ENCODE assay signal across 14 cellular contexts in genomic region chr12:50066402-50066801, GRCh38. TPM values are rescaled to one million over a fixed set of nuclear protein-coding genes. Genes with fewer than 3 reads are reported as not detected.
DNase-seq lines count a peak whose midpoint lies in the region; ATAC-seq and TF ChIP-seq lines count a peak whose summit lies in the region.
"Had no signal": no experiment of that assay in that cellular context is flagged by ENCODE, and none has a peak within 500 bp of the region (broad histone marks: within the 10 kb centered on the region; RNA-seq: fewer than 3 reads in every experiment).

No MANE protein-coding gene starts in this region.

- no peak overlapping the region for H3K4me3 ChIP-seq in endodermal cell (ENCODE audit: low read length)
- H3K4me3 ChIP-seq: colonic mucosa had no signal

- no peak overlapping the region for H3K9ac ChIP-seq in endodermal cell (ENCODE audit: extremely low read depth, low read length, poor library complexity, severe bottlenecking)

- H3K27ac Mint-ChIP-seq in Calu3 (ENCODE audit: unreplicated experiment) (no peak overlapping the region), endodermal cell (no peak overlapping the region)
- H3K27ac Mint-ChIP-seq: activated CD4-positive, alpha-beta T cell treated with anti-CD3 and anti-CD28 coated beads, Interleukin-2, amount 10 ng/mL, durations not matched to agents 7 days and 5 days had no signal

- peaks cover 6% of the 10 kb centered on the region for H3K36me3 Mint-ChIP-seq in Calu3 (ENCODE audit: insufficient read depth, unreplicated experiment)
- H3K36me3 Mint-ChIP-seq in endodermal cell (ENCODE audit: low read depth) = no peaks in the 10 kb centered on the region

- TF ChIP-seq CTCF in Calu3 (IDR thresholded peaks at IDR 0.05; ENCODE audit: unreplicated experiment) = no peak
- TF ChIP-seq CTCF in endodermal cell (conservative IDR thresholded peaks at IDR 0.05) = no peak

- H3K9me3 Mint-ChIP-seq in Calu3 (ENCODE audit: low read depth, unreplicated experiment) = no peaks in the 10 kb centered on the region
- H3K9me3 Mint-ChIP-seq in endodermal cell = no peaks in the 10 kb centered on the region
- H3K9me3 Mint-ChIP-seq: activated CD4-positive, alpha-beta T cell treated with anti-CD3 and anti-CD28 coated beads, Interleukin-2, amount 10 ng/mL, durations not matched to agents 7 days and 5 days had no signal

- H3K4me1 Mint-ChIP-seq in Calu3 (ENCODE audit: low read depth, unreplicated experiment) (peaks cover 9% of the 10 kb centered on the region), endodermal cell (peaks cover 2% of the 10 kb centered on the region)

- BruUV-seq in Calu3 (replicated peaks; lab: Mats Ljungman, UMichigan) = no TSS peak

- no peaks in the 10 kb centered on the region for H3K36me3 ChIP-seq in endodermal cell (ENCODE audit: control insufficient read depth, insufficient read depth, low read length)
- H3K36me3 ChIP-seq: colonic mucosa had no signal

- CTCF ChIA-PET in Calu3 (lab: Charles Lee) = interaction anchor here (0.8 to 1.1 kb wide), 2 partner anchors 44 to 99 kb away, joined by 3 read pairs; no protein-coding TSS in a partner anchor

- no peak for ATAC-seq in GM18909 (IDR thresholded peaks at IDR 0.05; ENCODE audit: poor library complexity, unreplicated experiment)

- H3K4me3 Mint-ChIP-seq in Calu3 (ENCODE audit: low read depth, unreplicated experiment) (no peak overlapping the region), endodermal cell (no peak overlapping the region)
- H3K4me3 Mint-ChIP-seq: activated CD4-positive, alpha-beta T cell treated with anti-CD3 and anti-CD28 coated beads, Interleukin-2, amount 10 ng/mL, durations not matched to agents 7 days and 5 days had no signal

- H3K4me1 ChIP-seq in endodermal cell (ENCODE audit: control insufficient read depth, insufficient read depth, low read length) = peaks cover 4% of the 10 kb centered on the region
- H3K4me1 ChIP-seq: colonic mucosa had no signal

- no peaks in the 10 kb centered on the region for H3K27me3 Mint-ChIP-seq in Calu3 (ENCODE audit: unreplicated experiment)
- peaks cover 37% of the 10 kb centered on the region for H3K27me3 Mint-ChIP-seq in endodermal cell (ENCODE audit: insufficient read depth)

- intact Hi-C loops in Calu3 (cut with micrococcal nuclease; ENCODE audit: unreplicated experiment) = no loop called here

- DNase-seq in Calu3 (peak; percentile 44), M059J (ENCODE audit: low read depth) (peak; percentile 85), endodermal cell (peak; percentile 91), myocyte (ENCODE audit: low read depth) (peak; percentile 86), NCI-H2107 (lab: John Stamatoyannopoulos, UW) (no peak), NCI-H526 treated with DMSO at 0.1 percent for 48 hours (lab: John Stamatoyannopoulos, UW) (no peak), NOMO-1 treated with DMSO at 0.1 percent for 48 hours (lab: John Stamatoyannopoulos, UW; ENCODE audit: unreplicated experiment) (no peak)
- DNase-seq: activated CD4-positive, alpha-beta T cell treated with anti-CD3 and anti-CD28 coated beads, Interleukin-2, amount 10 ng/mL, durations not matched to agents 7 days and 5 days; colonic mucosa; GDM1; NCI-H748 treated with DMSO at 0.1 percent for 48 hours; stimulated activated CD4-positive, alpha-beta T cell treated with anti-CD3 and anti-CD28 coated beads, Interleukin-4, amount 100 ng/mL, for 24 hours had no signal

- no peak overlapping the region for H3K27ac ChIP-seq in endodermal cell (ENCODE audit: low read depth, low read length)
- H3K27ac ChIP-seq: HL-60 had no signal

- H3K9me3 ChIP-seq in endodermal cell (ENCODE audit: control insufficient read depth, low read length) = no peaks in the 10 kb centered on the region
- H3K9me3 ChIP-seq: colonic mucosa had no signal

- peaks cover 14% of the 10 kb centered on the region for H3K27me3 ChIP-seq in endodermal cell (ENCODE audit: control insufficient read depth, insufficient read depth, low read length, poor library complexity, severe bottlenecking)
- H3K27me3 ChIP-seq: colonic mucosa had no signal

- WGBS in endodermal cell (ENCODE audit: insufficient coverage in 1 of 2, insufficient read length in 1 of 2), 2 experiments = 54 to 67% methylated on average over 5 of the region's 5 CpGs

RNA-seq across cellular contexts. Expression of gene ASIC1, which starts 9.0 kb away (rescaled TPM):
- total RNA-seq in Calu3 (2022) (3.5 and 4.1 TPM in 2 replicates), endodermal cell (1 to 10 TPM; 4.2 to 5.2 TPM), myocyte (4.5 and 8.2 TPM in 2 replicates)
- total RNA-seq in M059J (2014; rRNA removed; shearing (Covaris generic)) = 0.69 and 4.2 TPM in 2 replicates
- polyA plus RNA-seq in endodermal cell (2013, experiment 1 of 2) = 19.3 TPM
- 17.1 TPM for polyA plus RNA-seq in endodermal cell (2013, experiment 2 of 2)
- 6.2 TPM for polyA plus RNA-seq in myocyte (2012)

RNA-seq across cellular contexts. Expression of gene SMARCD1, which starts 18.7 kb away (rescaled TPM):
- total RNA-seq in Calu3 (2022) (36.9 and 40.9 TPM in 2 replicates), endodermal cell (100 to 1,000 TPM; 118 to 125 TPM), myocyte (32.0 and 36.0 TPM in 2 replicates)
- 48.7 and 52.9 TPM in 2 replicates for total RNA-seq in M059J (2014; rRNA removed; shearing (Covaris generic))
- 161 TPM for polyA plus RNA-seq in endodermal cell (2013, experiment 1 of 2)
- 129 TPM for polyA plus RNA-seq in endodermal cell (2013, experiment 2 of 2)
- 32.8 TPM for polyA plus RNA-seq in myocyte (2012)

RNA-seq across cellular contexts. Expression of gene GPD1, which starts 37.4 kb away (rescaled TPM):
- 0.21 and 1.0 TPM in 2 replicates for total RNA-seq in Calu3 (2022)
- total RNA-seq in M059J (2014; rRNA removed; shearing (Covaris generic)) = 0.20 TPM in 1 of 2 replicates, not detected in the other
- 1 to 10 TPM in 1 of 2 donors, under 1 TPM in 1; 0.93 to 1.1 TPM for total RNA-seq in endodermal cell
- polyA plus RNA-seq in endodermal cell (2013, experiment 1 of 2) = 0.32 TPM
- polyA plus RNA-seq in endodermal cell (2013, experiment 2 of 2) = 0.46 TPM
- total RNA-seq in myocyte = 39.9 and 54.1 TPM in 2 replicates
- 4.8 TPM for polyA plus RNA-seq in myocyte (2012)

RNA-seq across cellular contexts. Expression of gene RACGAP1, which starts 41.1 kb away (rescaled TPM):
- total RNA-seq in Calu3 (2022) (59.4 and 62.0 TPM in 2 replicates), endodermal cell (10 to 100 TPM; 49.6 to 96.6 TPM), myocyte (9.6 and 12.8 TPM in 2 replicates)
- 113 and 137 TPM in 2 replicates for total RNA-seq in M059J (2014; rRNA removed; shearing (Covaris generic))
- 76.4 TPM for polyA plus RNA-seq in endodermal cell (2013, experiment 1 of 2)
- polyA plus RNA-seq in endodermal cell (2013, experiment 2 of 2) = 79.6 TPM
- 8.9 TPM for polyA plus RNA-seq in myocyte (2012)

RNA-seq across cellular contexts. Expression of gene COX14, which starts 45.6 kb away (rescaled TPM):
- total RNA-seq in Calu3 (2022) = 37.1 and 39.7 TPM in 2 replicates
- total RNA-seq in M059J (2014; rRNA removed; shearing (Covaris generic)) = 67.6 and 72.0 TPM in 2 replicates
- total RNA-seq in endodermal cell = 10 to 100 TPM; 26.0 to 26.7 TPM
- 27.9 TPM for polyA plus RNA-seq in endodermal cell (2013, experiment 1 of 2)
- 20.5 TPM for polyA plus RNA-seq in endodermal cell (2013, experiment 2 of 2)
- total RNA-seq in myocyte = 34.4 and 40.8 TPM in 2 replicates
- polyA plus RNA-seq in myocyte (2012) = 114 TPM

Comparison
In these comparisons a context has a peak if more than half of its experiments do, and no peak if none do; other contexts are left out.
1. DNase-seq: peak in Calu3 (single experiment), M059J (single experiment), endodermal cell (single experiment) and myocyte (single experiment); none in NCI-H2107 (single experiment), NCI-H526 treated with DMSO at 0.1 percent for 48 hours (single experiment) and NOMO-1 treated with DMSO at 0.1 percent for 48 hours (single experiment).
2. RNA of gene GPD1, which starts 37.4 kb away (total RNA-seq): 39.9 to 54.1 TPM in myocyte; 0.93 to 1.1 TPM in endodermal cell, 0.21 to 1.0 TPM in Calu3 and 0.20 TPM in M059J; every median in the first group is over 10 times any median in the second.